ENCODE assay signal across 15 cellular contexts in genomic region chr18:61096231-61096630, GRCh38.
A peak's percentile ranks its signal among the peaks of the same experiment; 100 is the strongest.
DNase-seq lines count a peak whose midpoint lies in the region; ATAC-seq and TF ChIP-seq lines count a peak whose summit lies in the region.
"Had no signal": no experiment of that assay in that cellular context is flagged by ENCODE, and none has a peak within 500 bp of the region (broad histone marks: within the 10 kb centered on the region; RNA-seq: fewer than 3 reads in every experiment).

No MANE protein-coding gene starts in this region.

- POLR2A ChIA-PET in A673 (lab: Charles Lee; ENCODE audit: low non-redundant PET): no interaction called here

- H3K27me3 ChIP-seq in A673 (replicated peaks; ENCODE audit: insufficient read depth, low read depth, low read length, poor library complexity): peaks cover 60% of the 10 kb centered on the region
- H3K27me3 ChIP-seq: BLaER1 treated with 17β-estradiol and CSF1 and Interleukin-3, amounts not matched to agents 10 nM and 100 nM had no signal

- DNase-seq in NCI-H1092 treated with DMSO at 0.1 percent for 48 hours (lab: John Stamatoyannopoulos, UW) (peak; percentile 85), NCI-H1092 (lab: John Stamatoyannopoulos, UW) (no peak), NCI-H69 (lab: John Stamatoyannopoulos, UW) (peak; percentile 62), epithelial cell of proximal tubule (ENCODE audit: low read depth) (peak; percentile 12), left kidney (ENCODE audit: low read depth, low spot score) (peak; percentile 57), A673 (ENCODE audit: low spot score) (no peak), GF-D8 (lab: John Stamatoyannopoulos, UW) (no peak)
- DNase-seq: Calu3; CD4-positive, alpha-beta T cell; DMS 273 treated with DMSO at 0.1 percent for 48 hours had no signal

- intact Hi-C loops in A673 (cut with micrococcal nuclease; ENCODE audit: unreplicated experiment): no loop called here

- H3K4me3 ChIP-seq in epithelial cell of proximal tubule (ENCODE audit: low read depth, low read length) (no peak overlapping the region), A673 (ENCODE audit: low read depth, low read length, poor library complexity, severe bottlenecking) (no peak overlapping the region)
- H3K4me3 ChIP-seq: BLaER1 treated with 17β-estradiol and CSF1 and Interleukin-3, amounts not matched to agents 10 nM and 100 nM; GM12878 had no signal

- TF ChIP-seq CTCF in epithelial cell of proximal tubule (conservative IDR thresholded peaks at IDR 0.05; ENCODE audit: low read depth, low read length) (no peak), A673 (conservative IDR thresholded peaks at IDR 0.05; ENCODE audit: low read depth, low read length) (no peak)

- H3K4me1 ChIP-seq in A673 (ENCODE audit: insufficient read depth, low read length, poor library complexity, severe bottlenecking): no peaks in the 10 kb centered on the region
- H3K4me1 ChIP-seq: BLaER1 treated with 17β-estradiol and CSF1 and Interleukin-3, amounts not matched to agents 10 nM and 100 nM had no signal

- no peak for ATAC-seq in HG02885 (IDR thresholded peaks at IDR 0.05; ENCODE audit: poor library complexity, unreplicated experiment)
- ATAC-seq: GM12878, HCT116 had no signal

- BruUV-seq in A673 (replicated peaks; lab: Mats Ljungman, UMichigan): no TSS peak

- H3K27ac ChIP-seq in A673 (ENCODE audit: low read depth, low read length, poor library complexity, severe bottlenecking): no peak overlapping the region
- H3K27ac ChIP-seq: 22Rv1; BLaER1 treated with 17β-estradiol and CSF1 and Interleukin-3, amounts not matched to agents 10 nM and 100 nM had no signal

- CTCF ChIA-PET in A673 (lab: Charles Lee): no interaction called here

- no peaks in the 10 kb centered on the region for H3K9me3 ChIP-seq in A673 (ENCODE audit: low read depth, low read length, poor library complexity, severe bottlenecking)
- H3K9me3 ChIP-seq: BLaER1 treated with 17β-estradiol and CSF1 and Interleukin-3, amounts not matched to agents 10 nM and 100 nM had no signal

- no peaks in the 10 kb centered on the region for H3K36me3 ChIP-seq in A673 (ENCODE audit: insufficient read depth, low read length, poor library complexity, severe bottlenecking)
- H3K36me3 ChIP-seq: BLaER1 treated with 17β-estradiol and CSF1 and Interleukin-3, amounts not matched to agents 10 nM and 100 nM had no signal

Comparison
In these comparisons a context has a peak if more than half of its experiments do, and no peak if none do; other contexts are left out.
1. DNase-seq: peak in NCI-H1092 treated with DMSO at 0.1 percent for 48 hours (single experiment), NCI-H69 (single experiment), epithelial cell of proximal tubule (single experiment) and left kidney (single experiment); none in NCI-H1092 (single experiment), A673 (single experiment) and GF-D8 (single experiment).